Comparison of ENCODE assay signal across 8 cellular contexts in genomic region chr6:87322304-87323212, GRCh38. TPM values are rescaled to one million over a fixed set of nuclear protein-coding genes. Genes with fewer than 3 reads are reported as not detected.
A peak's percentile ranks its signal among the peaks of the same experiment; 100 is the strongest.
DNase-seq lines count a peak whose midpoint lies in the region; ATAC-seq and TF ChIP-seq lines count a peak whose summit lies in the region.

Gene SMIM8, plus strand, starts transcription at chr6:87322588. Its CDS starts 14,444 bp downstream, at chr6:87337032.

- ATAC-seq in HG03432 (IDR thresholded peaks at IDR 0.05; ENCODE audit: unreplicated experiment) (peak; percentile 100), lower lobe of right lung (peak; percentile 100)

- no peaks in the 10 kb centered on the region for H3K36me3 ChIP-seq in lower lobe of right lung

- peak within 1 kb of the TSS; percentile 73 for H3K27ac ChIP-seq in C4-2B
- peak within 1 kb of the TSS in 46 of 59 donors; percentile 22 to 84 (median 66) for H3K27ac ChIP-seq in dorsolateral prefrontal cortex
- peak within 1 kb of the TSS; percentile 77 for H3K27ac ChIP-seq in lower lobe of right lung

- H3K27me3 ChIP-seq in dorsolateral prefrontal cortex (no peaks in the 10 kb centered on the region), lower lobe of right lung (ENCODE audit: low read depth) (no peaks in the 10 kb centered on the region)

- no peaks in the 10 kb centered on the region for H3K9me3 ChIP-seq in lower lobe of right lung

- peak within 1 kb of the TSS; percentile 68 to 99 (median 92) for H3K4me3 ChIP-seq in dorsolateral prefrontal cortex
- peak within 1 kb of the TSS; percentile 92 for H3K4me3 ChIP-seq in lower lobe of right lung

- DNase-seq in GM19238 (ENCODE audit: insufficient read length, low spot score): peak; percentile 87
- peak; percentile 95 for DNase-seq in NCI-H69 (lab: John Stamatoyannopoulos, UW)
- DNase-seq in activated CD4-positive, alpha-beta T cell treated with anti-CD3 and anti-CD28 coated beads, Interleukin-2, amount 50 U/mL, for 24 hours (ENCODE audit: low read depth in 1 of 2, low spot score in 1 of 2): peak; percentile 70 to 79
- peak; percentile 55 to 87 (median 70) for DNase-seq in dorsolateral prefrontal cortex
- DNase-seq in lower lobe of right lung: peak; percentile 92
- peak; percentile 87 to 89 for DNase-seq in stimulated activated CD4-positive, alpha-beta T cell treated with anti-CD3 and anti-CD28 coated beads, Interleukin-4, amount 100 ng/mL, for 48 hours (ENCODE audit: low read depth in 2 of 2)

- H3K4me1 ChIP-seq in lower lobe of right lung: peaks cover 4% of the 10 kb centered on the region

- TF ChIP-seq CTCF in C4-2B (conservative IDR thresholded peaks at IDR 0.05) (peak; percentile 83), dorsolateral prefrontal cortex (IDR thresholded peaks at IDR 0.05 in 54 of 56, conservative IDR thresholded peaks at IDR 0.05 in 2 of 56; ENCODE audit: low read depth in 1 of 56, partially characterized antibody in 56 of 56) (peak; percentile 73 to 99 (median 95)), lower lobe of right lung (IDR thresholded peaks at IDR 0.05) (peak; percentile 99)

- intact Hi-C loops in dorsolateral prefrontal cortex (cut with DNase I): loop anchor here (5.0 kb wide), 1 partner anchor 150 kb away; the partner anchor contains the start of gene SLC35A1 (in 2 of the 2)
- intact Hi-C loops in lower lobe of right lung (cut with DNase I): no loop called here

RNA-seq across cellular contexts. Expression of gene SMIM8, which starts in this region (rescaled TPM):
- total RNA-seq in dorsolateral prefrontal cortex (10 to 100 TPM; 13.3 to 35.0 (median 23.2) TPM), lower lobe of right lung (11.1 TPM)

Comparison
In these comparisons a context has a peak if more than half of its experiments do, and no peak if none do; other contexts are left out.
1. Peak in every context shown above with its lines: DNase-seq, ATAC-seq, H3K4me3 ChIP-seq and H3K27ac ChIP-seq.